Comparison of ENCODE assay signal across 23 cellular contexts in genomic region chr7:80183900-80184685, GRCh38. TPM values are rescaled to one million over a fixed set of nuclear protein-coding genes. Genes with fewer than 3 reads are reported as not detected.
A peak's percentile ranks its signal among the peaks of the same experiment; 100 is the strongest.
DNase-seq lines count a peak whose midpoint lies in the region; ATAC-seq and TF ChIP-seq lines count a peak whose summit lies in the region.
"Had no signal": no experiment of that assay in that cellular context is flagged by ENCODE, and none has a peak within 500 bp of the region (broad histone marks: within the 10 kb centered on the region; RNA-seq: fewer than 3 reads in every experiment).

No MANE protein-coding gene starts in this region.

- in situ Hi-C loops in ACHN (cut with HindIII; ENCODE audit: low pct_ligation_motif_present, low pct_unique_long_range_greater_than_20kb, low sequenced_read_pairs): no loop called here

- no peak overlapping the region for H2BK20ac ChIP-seq in H9 (ENCODE audit: low read depth, low read length, poor library complexity, severe bottlenecking)

- DNase-seq in ACHN: peak; percentile 80
- DNase-seq in H9: no peak
- peak; percentile 25 for DNase-seq in iris pigment epithelial cell (ENCODE audit: low read depth)
- no peak for DNase-seq in HFFc6
- DNase-seq in activated T-cell treated with anti-CD3 and anti-CD28 coated beads, Interleukin-2, amount 50 U/mL, for 4 hours: no peak
- DNase-seq in NCI-H2196 treated with DMSO at 0.1 percent for 48 hours (lab: John Stamatoyannopoulos, UW; ENCODE audit: unreplicated experiment): no peak
- DNase-seq: activated CD4-positive, CD25-positive, alpha-beta regulatory T cell treated with anti-CD3 and anti-CD28 coated beads, Interleukin-2, amount 50 U/mL, for 72 hours; CD8-positive, alpha-beta T cell; dermis blood vessel endothelial cell; DMS79 treated with DMSO at 0.1 percent for 48 hours; erythroblast; NCI-H146; NCI-H2171; NCI-H526 treated with DMSO at 0.1 percent for 48 hours; RPMI8226; stimulated activated CD4-positive, alpha-beta T cell treated with anti-CD3 and anti-CD28 coated beads, Interleukin-2, amount 100 ng/mL, for 24 hours; stimulated activated naive B cell treated with anti-CD40 and anti-IgM and Interleukin-4, amounts not matched to agents 10 μg/mL and 1 μg/mL and 100 μg/mL, for 72 hours; tibial artery had no signal

- H3K23me2 ChIP-seq in H9 (ENCODE audit: insufficient read length, low read depth, low read length, poor library complexity, severe bottlenecking): no peaks in the 10 kb centered on the region

- H3T11ph ChIP-seq in H9 (ENCODE audit: low read length): no peak overlapping the region

- no peak overlapping the region for H2BK15ac ChIP-seq in H9 (ENCODE audit: low read depth, low read length)

- no peak overlapping the region for H2BK5ac ChIP-seq in H9 (ENCODE audit: insufficient read length, low read length)

- H3K79me2 ChIP-seq in H9 (ENCODE audit: insufficient read depth, low read length): peaks cover 5% of the 10 kb centered on the region; the same call in 1 of the 2 replicates

- H4K91ac ChIP-seq in H9 (ENCODE audit: insufficient read length, low read depth, low read length): no peak overlapping the region

- H3K27ac ChIP-seq in H9 (ENCODE audit: insufficient read length, low read depth, low read length) (no peak overlapping the region), angular gyrus (ENCODE audit: low read depth, low read length) (peak overlapping the region; percentile 98)
- H3K27ac ChIP-seq: prostate gland, tibial artery had no signal

- H2AFZ ChIP-seq in H9 (ENCODE audit: low read length): no peak overlapping the region

- no peak overlapping the region for H4K8ac ChIP-seq in H9 (replicated peaks; ENCODE audit: insufficient read length, low read depth, low read length)

- no peak overlapping the region for H3K56ac ChIP-seq in H9 (ENCODE audit: insufficient read length, low read depth, low read length)

- H3K14ac ChIP-seq in H9 (ENCODE audit: insufficient read depth, low read length): peak overlapping the region; percentile 72; the same call in 1 of the 2 replicates

- no peak overlapping the region for H3K9ac ChIP-seq in H9 (ENCODE audit: extremely low read depth, insufficient read length, low read length)

- peak overlapping the region; percentile 42 for H2BK12ac ChIP-seq in H9 (ENCODE audit: insufficient read length, low read depth, low read length)

- H3K4me1 Mint-ChIP-seq in H9: peaks cover 55 to 77% of the 10 kb centered on the region in 2 experiments
- peaks cover 55% of the 10 kb centered on the region for H3K4me1 Mint-ChIP-seq in HFFc6 (ENCODE audit: low read depth)
- no peaks in the 10 kb centered on the region for H3K4me1 Mint-ChIP-seq in activated T-cell treated with anti-CD3 and anti-CD28 coated beads, Interleukin-2, amount 50 U/mL, for 4 hours (ENCODE audit: low read depth)
- H3K4me1 Mint-ChIP-seq: stimulated activated naive B cell treated with anti-CD40 and anti-IgM and Interleukin-4, amounts not matched to agents 10 μg/mL and 1 μg/mL and 100 μg/mL, for 72 hours had no signal

- no peak overlapping the region for H2AK5ac ChIP-seq in H9 (ENCODE audit: insufficient read length, low read length)

- H3K36me3 Mint-ChIP-seq in H9 (ENCODE audit: insufficient read depth in 1 of 3, low read depth in 3 of 3) (peaks cover 0 to 5% (median 3%) of the 10 kb centered on the region in 3 experiments; a peak in 3 of 7 replicates), HFFc6 (ENCODE audit: low read depth) (peaks cover 28% of the 10 kb centered on the region)
- no peaks in the 10 kb centered on the region for H3K36me3 Mint-ChIP-seq in activated T-cell treated with anti-CD3 and anti-CD28 coated beads, Interleukin-2, amount 50 U/mL, for 4 hours (ENCODE audit: insufficient read depth)
- H3K36me3 Mint-ChIP-seq: CD8-positive, alpha-beta T cell; stimulated activated naive B cell treated with anti-CD40 and anti-IgM and Interleukin-4, amounts not matched to agents 10 μg/mL and 1 μg/mL and 100 μg/mL, for 72 hours had no signal

- H3K4me2 ChIP-seq in H9 (ENCODE audit: insufficient read depth, insufficient read length, low read length): peak overlapping the region; percentile 8

- H3K27me3 ChIP-seq in H9 (ENCODE audit: insufficient read depth, low read length): no peaks in the 10 kb centered on the region
- H3K27me3 ChIP-seq: tibial artery had no signal

- H2BK120ac ChIP-seq in H9 (ENCODE audit: low read depth, low read length, poor library complexity, severe bottlenecking): no peak overlapping the region

- TF ChIP-seq CTCF in H9 (conservative IDR thresholded peaks at IDR 0.05): no peak
- no peak for TF ChIP-seq CTCF in HFFc6 (IDR thresholded peaks at IDR 0.05)

- WGBS in H9 (ENCODE audit: extremely low coverage, insufficient read length, low lambda C conversion rate): no CpG with 5 or more reads among the region's 15 CpGs

- H3K27me3 Mint-ChIP-seq in H9 (ENCODE audit: low read depth): no peaks in the 10 kb centered on the region
- H3K27me3 Mint-ChIP-seq in HFFc6 (ENCODE audit: insufficient read depth): no peaks in the 10 kb centered on the region; the same call in 1 of the 2 replicates
- H3K27me3 Mint-ChIP-seq in activated T-cell treated with anti-CD3 and anti-CD28 coated beads, Interleukin-2, amount 50 U/mL, for 4 hours (ENCODE audit: low read depth): no peaks in the 10 kb centered on the region
- H3K27me3 Mint-ChIP-seq: stimulated activated naive B cell treated with anti-CD40 and anti-IgM and Interleukin-4, amounts not matched to agents 10 μg/mL and 1 μg/mL and 100 μg/mL, for 72 hours had no signal

- no peaks in the 10 kb centered on the region for H4K20me1 ChIP-seq in H9 (ENCODE audit: control insufficient read depth, insufficient read depth, insufficient read length)

- H3K27ac Mint-ChIP-seq in H9 (peak overlapping the region; percentile 65 to 88 (median 88)), HFFc6 (no peak overlapping the region)
- H3K27ac Mint-ChIP-seq: activated T-helper 1 cell treated with anti-CD3 and anti-CD28 coated beads, Interleukin-12 subunit alpha, Interleukin-12 subunit beta, Interleukin-2, Interleukin-4 antibody, amounts not matched to agents 30 ng/mL and 10 ng/mL and 1 ng/mL, durations not matched to agents 14 hours and 24 hours and 36 hours; CD8-positive, alpha-beta T cell; stimulated activated naive B cell treated with anti-CD40 and anti-IgM and Interleukin-4, amounts not matched to agents 10 μg/mL and 1 μg/mL and 100 μg/mL, for 72 hours had no signal

- no peak overlapping the region for H3K23ac ChIP-seq in H9 (ENCODE audit: insufficient read length, low read depth, low read length)

- peaks cover 23% of the 10 kb centered on the region for H3K4me1 ChIP-seq in H9 (ENCODE audit: insufficient read depth, low read length)
- H3K4me1 ChIP-seq: prostate gland had no signal

- H3K18ac ChIP-seq in H9 (ENCODE audit: insufficient read length, low read depth, low read length): peak overlapping the region; percentile 76

- H3K9me3 Mint-ChIP-seq in H9 (no peaks in the 10 kb centered on the region), HFFc6 (no peaks in the 10 kb centered on the region; the same call in 1 of the 2 replicates)
- H3K9me3 Mint-ChIP-seq in activated T-cell treated with anti-CD3 and anti-CD28 coated beads, Interleukin-2, amount 50 U/mL, for 4 hours: peaks cover 6% of the 10 kb centered on the region
- H3K9me3 Mint-ChIP-seq: CD8-positive, alpha-beta T cell; stimulated activated naive B cell treated with anti-CD40 and anti-IgM and Interleukin-4, amounts not matched to agents 10 μg/mL and 1 μg/mL and 100 μg/mL, for 72 hours had no signal

- H4K5ac ChIP-seq in H9 (ENCODE audit: insufficient read length, low read depth, low read length): no peak overlapping the region

- peaks cover 4% of the 10 kb centered on the region for H3K79me1 ChIP-seq in H9 (ENCODE audit: insufficient read depth, low read depth, low read length, poor library complexity, severe bottlenecking)

- no peaks in the 10 kb centered on the region for H3K9me3 ChIP-seq in H9 (ENCODE audit: control insufficient read depth, low read depth, low read length)
- H3K9me3 ChIP-seq: prostate gland had no signal

- H3K4me3 Mint-ChIP-seq in H9: peak overlapping the region in 1 of 2 experiments; percentile 9; a peak in 1 of 5 replicates
- no peak overlapping the region for H3K4me3 Mint-ChIP-seq in HFFc6
- no peak overlapping the region for H3K4me3 Mint-ChIP-seq in activated T-cell treated with anti-CD3 and anti-CD28 coated beads, Interleukin-2, amount 50 U/mL, for 4 hours
- H3K4me3 Mint-ChIP-seq: activated T-helper 1 cell treated with anti-CD3 and anti-CD28 coated beads, Interleukin-12 subunit alpha, Interleukin-12 subunit beta, Interleukin-2, Interleukin-4 antibody, amounts not matched to agents 30 ng/mL and 10 ng/mL and 1 ng/mL, durations not matched to agents 14 hours and 24 hours and 36 hours; CD8-positive, alpha-beta T cell; stimulated activated naive B cell treated with anti-CD40 and anti-IgM and Interleukin-4, amounts not matched to agents 10 μg/mL and 1 μg/mL and 100 μg/mL, for 72 hours had no signal

- no peak overlapping the region for H3K4ac ChIP-seq in H9 (ENCODE audit: low read depth, low read length)

- ATAC-seq in GM18520 (IDR thresholded peaks at IDR 0.05; ENCODE audit: unreplicated experiment): no peak
- ATAC-seq in activated T-cell treated with anti-CD3 and anti-CD28 coated beads, Interleukin-2, amount 50 U/mL, for 4 hours: no peak
- ATAC-seq: CD8-positive, alpha-beta T cell; HepG2; stimulated activated naive B cell treated with anti-CD40 and anti-IgM and Interleukin-4, amounts not matched to agents 10 μg/mL and 1 μg/mL and 100 μg/mL, for 72 hours had no signal

RNA-seq across cellular contexts. Expression of gene GNAI1, which starts 49.5 kb away (rescaled TPM):
- 14.1 and 14.8 TPM in 2 replicates for total RNA-seq in H9 (2021)
- total RNA-seq in HFFc6 (2021; fragmentation: NEBNext Ultra II Directional; extraction: Animal tissue kit (Norgen Biotek cat#: 25700)): 10 to 100 TPM; 58.8 to 70.9 (median 66.4) TPM
- total RNA-seq in activated T-cell treated with anti-CD3 and anti-CD28 coated beads, Interleukin-2, amount 50 U/mL, for 4 hours: 1 to 10 TPM; 2.0 to 7.2 (median 3.8) TPM

Comparison
In these comparisons a context has a peak if more than half of its experiments do, and no peak if none do; other contexts are left out.
1. DNase-seq: peak in ACHN (single experiment) and iris pigment epithelial cell (single experiment); none in H9 (single experiment), HFFc6 (single experiment), activated T-cell treated with anti-CD3 and anti-CD28 coated beads, Interleukin-2, amount 50 U/mL, for 4 hours (single experiment) and NCI-H2196 treated with DMSO at 0.1 percent for 48 hours (single experiment).